8 cellular contexts compared by ENCODE assay signal in the genomic region with DNA sequence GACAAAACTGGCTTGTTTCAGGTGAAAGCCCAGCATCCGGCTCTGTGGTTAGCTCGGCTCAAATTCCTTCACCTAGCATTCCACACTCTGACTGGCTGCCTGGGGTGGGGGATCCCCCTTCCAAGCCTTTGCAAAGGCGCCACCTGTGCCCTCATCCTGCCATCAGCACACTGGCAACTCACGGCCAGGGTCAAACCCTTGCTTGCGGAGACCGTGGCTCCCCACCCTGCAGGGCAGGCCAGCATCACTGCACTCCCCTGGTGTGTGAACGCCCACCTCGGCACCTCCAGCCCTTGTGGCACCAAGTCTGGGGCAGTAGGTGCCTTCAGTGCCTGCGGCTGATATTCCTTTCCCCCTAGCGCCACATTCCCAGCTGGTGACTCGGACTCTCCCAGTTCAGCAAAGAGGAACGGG. TPM values are rescaled to one million over a fixed set of nuclear protein-coding genes. Genes with fewer than 3 reads are reported as not detected.
DNase-seq lines count a peak whose midpoint lies in the region; ATAC-seq and TF ChIP-seq lines count a peak whose summit lies in the region.

No MANE protein-coding gene starts in this region.

- DNase-seq in CD14-positive monocyte (ENCODE audit: low spot score) (no peak), HuH-7.5 (ENCODE audit: low spot score) (no peak), cerebellar nuclear complex (lab: John Stamatoyannopoulos, UW) (no peak), occipital lobe (lab: John Stamatoyannopoulos, UW) (no peak)
- no peak for DNase-seq in natural killer cell treated with Interleukin-12 subunit alpha and Interleukin-12 subunit beta and Interleukin-15 and Interleukin-18, amount 100 ng/mL, for 72 hours (ENCODE audit: low spot score)

- peak overlapping the region; percentile 95 to 98 for H3K4me3 Mint-ChIP-seq in CD14-positive monocyte
- peak overlapping the region; percentile 95 for H3K4me3 Mint-ChIP-seq in natural killer cell treated with Interleukin-12 subunit alpha and Interleukin-12 subunit beta and Interleukin-15 and Interleukin-18, amount 100 ng/mL, for 72 hours

- H3K27ac ChIP-seq in OCI-LY1 (ENCODE audit: low read depth, low read length, poor library complexity, severe bottlenecking) (no peak overlapping the region), ectodermal cell (ENCODE audit: insufficient read depth, low read depth, low read length, poor library complexity, severe bottlenecking) (no peak overlapping the region)

- TF ChIP-seq CTCF in CD14-positive monocyte (IDR thresholded peaks at IDR 0.05) (no peak), OCI-LY1 (IDR thresholded peaks at IDR 0.05; ENCODE audit: low read length) (no peak)

- intact Hi-C loops in CD14-positive monocyte (cut with micrococcal nuclease): loop anchor here in 1 of 2 donors (5.0 kb wide), 1 partner anchor 40 kb away; no protein-coding TSS in a partner anchor

- H3K79me2 ChIP-seq in OCI-LY1 (ENCODE audit: insufficient read depth, low read length): no peaks in the 10 kb centered on the region

- ATAC-seq in natural killer cell treated with Interleukin-12 subunit alpha and Interleukin-12 subunit beta and Interleukin-15 and Interleukin-18, amount 100 ng/mL, for 72 hours: no peak
- ATAC-seq in HG02798 (IDR thresholded peaks at IDR 0.05; ENCODE audit: poor library complexity, unreplicated experiment): no peak

- H3K36me3 Mint-ChIP-seq in CD14-positive monocyte: peaks cover 42 to 49% of the 10 kb centered on the region in 2 donors
- H3K36me3 Mint-ChIP-seq in natural killer cell treated with Interleukin-12 subunit alpha and Interleukin-12 subunit beta and Interleukin-15 and Interleukin-18, amount 100 ng/mL, for 72 hours: no peaks in the 10 kb centered on the region

- H3K9me3 ChIP-seq in OCI-LY1 (ENCODE audit: low read length): no peaks in the 10 kb centered on the region
- no peaks in the 10 kb centered on the region for H3K9me3 ChIP-seq in ectodermal cell (ENCODE audit: control insufficient read depth, low read length)

- H3K27ac Mint-ChIP-seq in CD14-positive monocyte: peak overlapping the region; percentile 99 to 100 (median 99)
- peak overlapping the region; percentile 74 to 97 for H3K27ac Mint-ChIP-seq in natural killer cell treated with Interleukin-12 subunit alpha and Interleukin-12 subunit beta and Interleukin-15 and Interleukin-18, amount 100 ng/mL, for 72 hours

- H2AFZ ChIP-seq in OCI-LY1 (ENCODE audit: low read length): no peak overlapping the region

- peaks cover 35% of the 10 kb centered on the region for H3K4me1 ChIP-seq in OCI-LY1 (ENCODE audit: insufficient read depth, low read length, severe bottlenecking)
- peaks cover 18% of the 10 kb centered on the region for H3K4me1 ChIP-seq in ectodermal cell (ENCODE audit: control insufficient read depth, insufficient read depth, low read length)

- H3K9ac ChIP-seq in OCI-LY1 (ENCODE audit: low read length): peak overlapping the region; percentile 85; the same call in 1 of the 2 replicates

- H3F3A ChIP-seq in OCI-LY1 (ENCODE audit: insufficient read depth, low read length): no peaks in the 10 kb centered on the region

- H4K20me1 ChIP-seq in OCI-LY1 (ENCODE audit: insufficient read depth, low read length): no peaks in the 10 kb centered on the region

- H3K36me3 ChIP-seq in OCI-LY1 (ENCODE audit: insufficient read depth, low read length) (peaks cover 28% of the 10 kb centered on the region; the same call in 1 of the 2 replicates), ectodermal cell (ENCODE audit: control insufficient read depth, insufficient read depth, low read length) (peaks cover 28% of the 10 kb centered on the region)

- H3K27me3 ChIP-seq in OCI-LY1 (ENCODE audit: insufficient read depth, low read length) (no peaks in the 10 kb centered on the region), ectodermal cell (ENCODE audit: control insufficient read depth, insufficient read depth, low read length, poor library complexity, severe bottlenecking) (no peaks in the 10 kb centered on the region)

- peaks cover 34% of the 10 kb centered on the region for H3K4me1 Mint-ChIP-seq in CD14-positive monocyte
- H3K4me1 Mint-ChIP-seq in natural killer cell treated with Interleukin-12 subunit alpha and Interleukin-12 subunit beta and Interleukin-15 and Interleukin-18, amount 100 ng/mL, for 72 hours (ENCODE audit: low read depth in 2 of 2): peaks cover 11 to 22% of the 10 kb centered on the region in 2 donors

- no peaks in the 10 kb centered on the region for H3K9me2 ChIP-seq in OCI-LY1 (ENCODE audit: low read depth, low read length)

- peak overlapping the region; percentile 72 for H3K4me2 ChIP-seq in OCI-LY1 (ENCODE audit: low read length)

- 31 to 40% methylated on average over 12 of the region's 12 CpGs for WGBS in ectodermal cell, 2 experiments

- H3K4me3 ChIP-seq in OCI-LY1 (ENCODE audit: low read depth, low read length, poor library complexity, severe bottlenecking) (peak overlapping the region; percentile 80), ectodermal cell (ENCODE audit: insufficient read depth, low read depth, low read length) (peak overlapping the region; percentile 85)

- peaks cover 0 to 2% (median 0%) of the 10 kb centered on the region in 3 donors for H3K27me3 Mint-ChIP-seq in CD14-positive monocyte (ENCODE audit: low read depth in 3 of 3)
- no peaks in the 10 kb centered on the region for H3K27me3 Mint-ChIP-seq in natural killer cell treated with Interleukin-12 subunit alpha and Interleukin-12 subunit beta and Interleukin-15 and Interleukin-18, amount 100 ng/mL, for 72 hours

- no peaks in the 10 kb centered on the region for H3K9me3 Mint-ChIP-seq in CD14-positive monocyte
- no peaks in the 10 kb centered on the region for H3K9me3 Mint-ChIP-seq in natural killer cell treated with Interleukin-12 subunit alpha and Interleukin-12 subunit beta and Interleukin-15 and Interleukin-18, amount 100 ng/mL, for 72 hours

RNA-seq across cellular contexts. Expression of a gene that starts 1.3 kb away (rescaled TPM):
- 100 to 1,000 TPM; 145 to 227 TPM for polyA plus RNA-seq in CD14-positive monocyte
- polyA plus RNA-seq in ectodermal cell (2013, experiment 1 of 4): 235 TPM
- polyA plus RNA-seq in ectodermal cell (2013, experiment 2 of 4): 227 TPM
- 168 TPM for polyA plus RNA-seq in ectodermal cell (2013, experiment 3 of 4)
- polyA plus RNA-seq in ectodermal cell (2013, experiment 4 of 4): 178 TPM
- 100 to 1,000 TPM; 247 to 285 TPM for total RNA-seq in natural killer cell treated with Interleukin-12 subunit alpha and Interleukin-12 subunit beta and Interleukin-15 and Interleukin-18, amount 100 ng/mL, for 72 hours
- 49.6 TPM for total RNA-seq in occipital lobe

RNA-seq across cellular contexts. Expression of a gene that starts 3.2 kb away (rescaled TPM):
- 1 to 10 TPM; 4.9 to 6.1 TPM for polyA plus RNA-seq in CD14-positive monocyte
- polyA plus RNA-seq in ectodermal cell (2013, experiment 1 of 4): 10.3 TPM
- 9.7 TPM for polyA plus RNA-seq in ectodermal cell (2013, experiment 2 of 4)
- polyA plus RNA-seq in ectodermal cell (2013, experiment 3 of 4): 8.4 TPM
- 8.4 TPM for polyA plus RNA-seq in ectodermal cell (2013, experiment 4 of 4)
- 1 to 10 TPM; 6.8 to 8.1 TPM for total RNA-seq in natural killer cell treated with Interleukin-12 subunit alpha and Interleukin-12 subunit beta and Interleukin-15 and Interleukin-18, amount 100 ng/mL, for 72 hours
- total RNA-seq in occipital lobe: 29.2 TPM

RNA-seq across cellular contexts. Expression of a gene that starts 31.8 kb away (rescaled TPM):
- polyA plus RNA-seq in CD14-positive monocyte: under 1 TPM; 0.52 to 0.76 TPM
- 132 TPM for polyA plus RNA-seq in ectodermal cell (2013, experiment 1 of 4)
- polyA plus RNA-seq in ectodermal cell (2013, experiment 2 of 4): 132 TPM
- polyA plus RNA-seq in ectodermal cell (2013, experiment 3 of 4): 111 TPM
- 119 TPM for polyA plus RNA-seq in ectodermal cell (2013, experiment 4 of 4)
- total RNA-seq in natural killer cell treated with Interleukin-12 subunit alpha and Interleukin-12 subunit beta and Interleukin-15 and Interleukin-18, amount 100 ng/mL, for 72 hours: 10 to 100 TPM; 16.6 to 23.0 TPM
- total RNA-seq in occipital lobe: 34.0 TPM

RNA-seq across cellular contexts. Expression of a gene that starts 57.5 kb away (rescaled TPM):
- 10 to 100 TPM; 15.2 to 22.3 TPM for polyA plus RNA-seq in CD14-positive monocyte
- 47.5 TPM for polyA plus RNA-seq in ectodermal cell (2013, experiment 1 of 4)
- 58.6 TPM for polyA plus RNA-seq in ectodermal cell (2013, experiment 2 of 4)
- polyA plus RNA-seq in ectodermal cell (2013, experiment 3 of 4): 34.0 TPM
- 36.2 TPM for polyA plus RNA-seq in ectodermal cell (2013, experiment 4 of 4)
- total RNA-seq in natural killer cell treated with Interleukin-12 subunit alpha and Interleukin-12 subunit beta and Interleukin-15 and Interleukin-18, amount 100 ng/mL, for 72 hours: 100 to 1,000 TPM in 1 of 2 donors, 10 to 100 TPM in 1; 65.6 to 144 TPM
- 38.7 TPM for total RNA-seq in occipital lobe

RNA-seq across cellular contexts. Expression of a gene that starts 57.8 kb away (rescaled TPM):
- polyA plus RNA-seq in CD14-positive monocyte: 1 to 10 TPM; 2.4 to 5.3 TPM
- 16.5 TPM for polyA plus RNA-seq in ectodermal cell (2013, experiment 1 of 4)
- 20.3 TPM for polyA plus RNA-seq in ectodermal cell (2013, experiment 2 of 4)
- 13.1 TPM for polyA plus RNA-seq in ectodermal cell (2013, experiment 3 of 4)
- polyA plus RNA-seq in ectodermal cell (2013, experiment 4 of 4): 14.1 TPM
- total RNA-seq in natural killer cell treated with Interleukin-12 subunit alpha and Interleukin-12 subunit beta and Interleukin-15 and Interleukin-18, amount 100 ng/mL, for 72 hours: 10 to 100 TPM; 29.1 to 32.1 TPM
- 11.4 TPM for total RNA-seq in occipital lobe
